ENCODE assay signal across 16 cellular contexts in genomic region chr14:53148612-53149202, GRCh38. TPM values are rescaled to one million over a fixed set of nuclear protein-coding genes. Genes with fewer than 3 reads are reported as not detected.
A peak's percentile ranks its signal among the peaks of the same experiment; 100 is the strongest.
DNase-seq lines count a peak whose midpoint lies in the region; ATAC-seq, FAIRE-seq and TF ChIP-seq lines count a peak whose summit lies in the region.
"Had no signal": no experiment of that assay in that cellular context is flagged by ENCODE, and none has a peak within 500 bp of the region (broad histone marks: within the 10 kb centered on the region; RNA-seq: fewer than 3 reads in every experiment).

No MANE protein-coding gene starts in this region.

- ATAC-seq in GM18858 (IDR thresholded peaks at IDR 0.05; ENCODE audit: unreplicated experiment): peak; percentile 21
- ATAC-seq: esophagus mucosa had no signal

- no peaks in the 10 kb centered on the region for H3K9me2 ChIP-seq in SU-DHL-6 (replicated peaks; ENCODE audit: insufficient read depth, low read length)

- H3K4me1 ChIP-seq in CD8-positive, alpha-beta memory T cell (ENCODE audit: insufficient read depth, low read length): peaks cover 58% of the 10 kb centered on the region

- peak overlapping the region; percentile 92 for H3K4me2 ChIP-seq in SU-DHL-6 (ENCODE audit: low read depth, low read length, poor library complexity, severe bottlenecking)

- TF ChIP-seq POLR2A in H54 (IDR thresholded peaks at IDR 0.05; ENCODE audit: low read depth, low read length): no peak

- peaks cover 3 to 28% (median 3%) of the 10 kb centered on the region in 3 donors for H3K36me3 Mint-ChIP-seq in CD8-positive, alpha-beta memory T cell
- no peaks in the 10 kb centered on the region for H3K36me3 Mint-ChIP-seq in immature natural killer cell

- peak overlapping the region; percentile 0 to 58 (median 14) for H3K27ac Mint-ChIP-seq in CD8-positive, alpha-beta memory T cell
- H3K27ac Mint-ChIP-seq in immature natural killer cell: peak overlapping the region; percentile 44 to 84 (median 68)

- peaks cover 18% of the 10 kb centered on the region; the same call in 1 of the 2 replicates for H4K20me1 ChIP-seq in SU-DHL-6 (ENCODE audit: low read depth, low read length)

- peak overlapping the region; percentile 13 to 99 (median 41) for H3K4me3 Mint-ChIP-seq in CD8-positive, alpha-beta memory T cell
- H3K4me3 Mint-ChIP-seq in immature natural killer cell: peak overlapping the region; percentile 30 to 99 (median 69)

- H3K9me3 ChIP-seq in CD8-positive, alpha-beta memory T cell (ENCODE audit: low read length): no peaks in the 10 kb centered on the region
- H3K9me3 ChIP-seq in SU-DHL-6 (ENCODE audit: insufficient read depth, low read length): no peaks in the 10 kb centered on the region

- no peak for FAIRE-seq in H54 (lab: Jason Lieb, UNC)
- FAIRE-seq: D721Med had no signal

- H3K9ac ChIP-seq in SU-DHL-6 (ENCODE audit: low read length): peak overlapping the region; percentile 94

- H3K27ac ChIP-seq in CD8-positive, alpha-beta memory T cell (ENCODE audit: low read depth, low read length): no peak overlapping the region
- peak overlapping the region; percentile 85 for H3K27ac ChIP-seq in SU-DHL-6 (ENCODE audit: low read depth, low read length)
- H3K27ac ChIP-seq: HL-60 had no signal

- CTCF ChIA-PET in CD8-positive, alpha-beta memory T cell (lab: Charles Lee): no interaction called here

- H3K4me1 Mint-ChIP-seq in CD8-positive, alpha-beta memory T cell: peaks cover 61 to 87% (median 87%) of the 10 kb centered on the region in 3 donors
- peaks cover 62 to 73% of the 10 kb centered on the region in 2 donors for H3K4me1 Mint-ChIP-seq in immature natural killer cell

- H3K27me3 Mint-ChIP-seq in CD8-positive, alpha-beta memory T cell: peaks cover 0 to 11% of the 10 kb centered on the region in 2 donors
- peaks cover 8 to 21% (median 17%) of the 10 kb centered on the region in 3 donors for H3K27me3 Mint-ChIP-seq in immature natural killer cell (ENCODE audit: low read depth in 3 of 3)

- POLR2A ChIA-PET in CD8-positive, alpha-beta memory T cell (lab: Charles Lee): no interaction called here

- peaks cover 22% of the 10 kb centered on the region for H3F3A ChIP-seq in SU-DHL-6 (ENCODE audit: insufficient read depth)

- H3K4me3 ChIP-seq in CD8-positive, alpha-beta memory T cell (ENCODE audit: low read length): no peak overlapping the region
- peak overlapping the region; percentile 74 for H3K4me3 ChIP-seq in SU-DHL-6 (ENCODE audit: insufficient read depth, low read length, poor library complexity, severe bottlenecking)

- DNase-seq in CD8-positive, alpha-beta memory T cell: peak in 1 of 5 donors; percentile 30
- peak; percentile 57 to 64 (median 63) for DNase-seq in immature natural killer cell
- no peak for DNase-seq in H54 (ENCODE audit: insufficient read length, low spot score)
- DNase-seq in NCI-H69 (lab: John Stamatoyannopoulos, UW): no peak
- no peak for DNase-seq in central memory CD4-positive, alpha-beta T cell
- no peak for DNase-seq in NCI-H146 (lab: John Stamatoyannopoulos, UW)
- DNase-seq: cerebellar nuclear complex; midbrain; NCI-H345; stimulated activated CD4-positive, alpha-beta T cell treated with anti-CD3 and anti-CD28 coated beads, Interleukin-4, amount 100 ng/mL, for 24 hours; T1000 had no signal

- H3K9me3 Mint-ChIP-seq in CD8-positive, alpha-beta memory T cell: peaks cover 0 to 2% (median 0%) of the 10 kb centered on the region in 5 donors
- H3K9me3 Mint-ChIP-seq in immature natural killer cell: no peaks in the 10 kb centered on the region

- H3K79me2 ChIP-seq in SU-DHL-6 (ENCODE audit: insufficient read depth, low read length): peaks cover 91% of the 10 kb centered on the region

- H3K36me3 ChIP-seq in CD8-positive, alpha-beta memory T cell (ENCODE audit: insufficient read depth, low read length): no peaks in the 10 kb centered on the region
- peaks cover 5% of the 10 kb centered on the region for H3K36me3 ChIP-seq in SU-DHL-6 (ENCODE audit: low read length)

- no peaks in the 10 kb centered on the region for H3K27me3 ChIP-seq in CD8-positive, alpha-beta memory T cell (ENCODE audit: insufficient read depth, low read length, poor library complexity, severe bottlenecking)
- H3K27me3 ChIP-seq in SU-DHL-6 (ENCODE audit: low read length): no peaks in the 10 kb centered on the region

- TF ChIP-seq CTCF in SU-DHL-6 (IDR thresholded peaks at IDR 0.05; ENCODE audit: insufficient read depth, low read length, poor library complexity, severe bottlenecking): no peak

- H2AFZ ChIP-seq in SU-DHL-6 (ENCODE audit: low read depth, low read length, severe bottlenecking): no peak overlapping the region

RNA-seq across cellular contexts. Expression of gene DDHD1, which starts 4.4 kb away (rescaled TPM):
- 10 to 100 TPM; 51.8 to 53.8 TPM for total RNA-seq in CD8-positive, alpha-beta memory T cell
- polyA plus RNA-seq in CD8-positive, alpha-beta memory T cell: 7.6 TPM
- polyA plus RNA-seq in immature natural killer cell: 10 to 100 TPM in 1 of 3 donors, 1 to 10 TPM in 2; 4.3 to 10.2 (median 4.5) TPM

Comparison
In these comparisons a context has a peak if more than half of its experiments do, and no peak if none do; other contexts are left out.
1. DNase-seq: peak in immature natural killer cell (3 of 3); none in H54 (single experiment), NCI-H69 (single experiment), central memory CD4-positive, alpha-beta T cell (single experiment) and NCI-H146 (single experiment).